19 cellular contexts compared by ENCODE assay signal in genomic region chr17:67381925-67382257, GRCh38. TPM values are rescaled to one million over a fixed set of nuclear protein-coding genes. Genes with fewer than 3 reads are reported as not detected.
A peak's percentile ranks its signal among the peaks of the same experiment; 100 is the strongest.
DNase-seq lines count a peak whose midpoint lies in the region; ATAC-seq and FAIRE-seq lines count a peak whose summit lies in the region.
"Had no signal": no experiment of that assay in that cellular context is flagged by ENCODE, and none has a peak within 500 bp of the region (broad histone marks: within the 10 kb centered on the region; RNA-seq: fewer than 3 reads in every experiment).

No MANE protein-coding gene starts in this region.

- H3K4me3 Mint-ChIP-seq in activated naive CD8-positive, alpha-beta T cell treated with anti-CD3 and anti-CD28 coated beads for 36 hours: peak overlapping the region; percentile 27
- peak overlapping the region; percentile 62 to 65 for H3K4me3 Mint-ChIP-seq in stimulated activated naive CD8-positive, alpha-beta T cell treated with anti-CD3 and anti-CD28 coated beads, Interleukin-15, amount 100 ng/mL, for 72 hours

- H3K4me1 Mint-ChIP-seq in activated naive CD8-positive, alpha-beta T cell treated with anti-CD3 and anti-CD28 coated beads for 36 hours: peaks cover 46% of the 10 kb centered on the region
- H3K4me1 Mint-ChIP-seq in stimulated activated naive CD8-positive, alpha-beta T cell treated with anti-CD3 and anti-CD28 coated beads, Interleukin-15, amount 100 ng/mL, for 72 hours: peaks cover 68% of the 10 kb centered on the region

- no peaks in the 10 kb centered on the region for H3K9me3 Mint-ChIP-seq in activated naive CD4-positive, alpha-beta T cell treated with anti-CD3 and anti-CD28 coated beads, Interleukin-2, amount 50 U/mL, for 72 hours
- peaks cover 10% of the 10 kb centered on the region for H3K9me3 Mint-ChIP-seq in activated naive CD8-positive, alpha-beta T cell treated with anti-CD3 and anti-CD28 coated beads for 36 hours
- no peaks in the 10 kb centered on the region for H3K9me3 Mint-ChIP-seq in stimulated activated naive CD8-positive, alpha-beta T cell treated with anti-CD3 and anti-CD28 coated beads, Interleukin-15, amount 100 ng/mL, for 72 hours
- H3K9me3 Mint-ChIP-seq: IgD-negative memory B cell had no signal

- no peak for DNase-seq in activated naive CD4-positive, alpha-beta T cell treated with anti-CD3 and anti-CD28 coated beads, Interleukin-2, amount 50 U/mL, for 72 hours (ENCODE audit: low spot score in 2 of 2)
- no peak for DNase-seq in activated naive CD4-positive, alpha-beta T cell treated with anti-CD3 and anti-CD28 coated beads, Interleukin-2, amount 50 U/mL, for 16 hours
- DNase-seq in activated naive CD8-positive, alpha-beta T cell treated with anti-CD3 and anti-CD28 coated beads for 36 hours: no peak
- DNase-seq in stimulated activated naive CD8-positive, alpha-beta T cell treated with anti-CD3 and anti-CD28 coated beads, Interleukin-15, amount 100 ng/mL, for 72 hours: no peak
- DNase-seq: activated effector memory CD4-positive, alpha-beta T cell treated with anti-CD3 and anti-CD28 coated beads, Interleukin-2, amount 50 U/mL, for 16 hours; Caco-2; cortex of kidney; NCI-H187 treated with DMSO at 0.1 percent for 48 hours; NCI-H446; nucleus accumbens; sigmoid colon; stomach had no signal

- H3K27me3 Mint-ChIP-seq in activated naive CD8-positive, alpha-beta T cell treated with anti-CD3 and anti-CD28 coated beads for 36 hours: no peaks in the 10 kb centered on the region
- no peaks in the 10 kb centered on the region for H3K27me3 Mint-ChIP-seq in stimulated activated naive CD8-positive, alpha-beta T cell treated with anti-CD3 and anti-CD28 coated beads, Interleukin-15, amount 100 ng/mL, for 72 hours
- H3K27me3 Mint-ChIP-seq: IgD-negative memory B cell had no signal

- H3K27ac Mint-ChIP-seq in activated naive CD4-positive, alpha-beta T cell treated with anti-CD3 and anti-CD28 coated beads, Interleukin-2, amount 50 U/mL, for 72 hours: peak overlapping the region; percentile 9 to 62
- peak overlapping the region; percentile 78 for H3K27ac Mint-ChIP-seq in activated naive CD8-positive, alpha-beta T cell treated with anti-CD3 and anti-CD28 coated beads for 36 hours
- H3K27ac Mint-ChIP-seq in stimulated activated naive CD8-positive, alpha-beta T cell treated with anti-CD3 and anti-CD28 coated beads, Interleukin-15, amount 100 ng/mL, for 72 hours: peak overlapping the region; percentile 86 to 91

- peak; percentile 82 for FAIRE-seq in islet of Langerhans (lab: Jason Lieb, UNC)
- FAIRE-seq: frontal cortex, urothelium cell line had no signal

- no peak for ATAC-seq in activated naive CD4-positive, alpha-beta T cell treated with anti-CD3 and anti-CD28 coated beads, Interleukin-2, amount 50 U/mL, for 72 hours
- no peak for ATAC-seq in stimulated activated naive CD8-positive, alpha-beta T cell treated with anti-CD3 and anti-CD28 coated beads, Interleukin-15, amount 100 ng/mL, for 72 hours
- no peak for ATAC-seq in GM21529 (IDR thresholded peaks at IDR 0.05; ENCODE audit: unreplicated experiment)
- ATAC-seq in HG03097 (IDR thresholded peaks at IDR 0.05; ENCODE audit: low FRiP score, unreplicated experiment): no peak
- ATAC-seq in HG03280 (IDR thresholded peaks at IDR 0.05; ENCODE audit: unreplicated experiment): no peak

- peaks cover 12 to 27% of the 10 kb centered on the region in 2 donors for H3K36me3 Mint-ChIP-seq in activated naive CD4-positive, alpha-beta T cell treated with anti-CD3 and anti-CD28 coated beads, Interleukin-2, amount 50 U/mL, for 72 hours
- peaks cover 53% of the 10 kb centered on the region for H3K36me3 Mint-ChIP-seq in activated naive CD8-positive, alpha-beta T cell treated with anti-CD3 and anti-CD28 coated beads for 36 hours

RNA-seq across cellular contexts. Expression of gene PITPNC1, which starts 4.8 kb away (rescaled TPM):
- total RNA-seq in activated naive CD4-positive, alpha-beta T cell treated with anti-CD3 and anti-CD28 coated beads, Interleukin-2, amount 50 U/mL, for 72 hours: 10 to 100 TPM; 56.8 to 65.3 TPM
- 10 to 100 TPM; 50.1 to 51.1 TPM for total RNA-seq in activated naive CD8-positive, alpha-beta T cell treated with anti-CD3 and anti-CD28 coated beads for 36 hours

RNA-seq across cellular contexts. Expression of gene PSMD12, which starts 15.5 kb away (rescaled TPM):
- total RNA-seq in activated naive CD4-positive, alpha-beta T cell treated with anti-CD3 and anti-CD28 coated beads, Interleukin-2, amount 50 U/mL, for 72 hours: 10 to 100 TPM; 79.7 to 92.9 TPM
- 100 to 1,000 TPM; 105 to 110 TPM for total RNA-seq in activated naive CD8-positive, alpha-beta T cell treated with anti-CD3 and anti-CD28 coated beads for 36 hours

Comparison
In these comparisons a context has a peak if more than half of its experiments do, and no peak if none do; other contexts are left out.
1. H3K27ac Mint-ChIP-seq: peak in every context shown above with its lines; median percentile 88 in stimulated activated naive CD8-positive, alpha-beta T cell treated with anti-CD3 and anti-CD28 coated beads, Interleukin-15, amount 100 ng/mL, for 72 hours; 78 in activated naive CD8-positive, alpha-beta T cell treated with anti-CD3 and anti-CD28 coated beads for 36 hours; 36 in activated naive CD4-positive, alpha-beta T cell treated with anti-CD3 and anti-CD28 coated beads, Interleukin-2, amount 50 U/mL, for 72 hours.